ENCODE assay signal across 1 cellular context in genomic region chr3:188807002-188807401, GRCh38.
TF ChIP-seq lines count a peak whose summit lies in the region.

No MANE protein-coding gene starts in this region.

TF ChIP-seq in HEK293, 187 proteins besides CTCF, POLR2A, EP300 and RAD21 (continued from another document):
- no peak for TF ChIP-seq ZNF280D (tag by site-specific recombination; IDR thresholded peaks at IDR 0.05)
